ENCODE assay signal across 7 cellular contexts in the genomic region with DNA sequence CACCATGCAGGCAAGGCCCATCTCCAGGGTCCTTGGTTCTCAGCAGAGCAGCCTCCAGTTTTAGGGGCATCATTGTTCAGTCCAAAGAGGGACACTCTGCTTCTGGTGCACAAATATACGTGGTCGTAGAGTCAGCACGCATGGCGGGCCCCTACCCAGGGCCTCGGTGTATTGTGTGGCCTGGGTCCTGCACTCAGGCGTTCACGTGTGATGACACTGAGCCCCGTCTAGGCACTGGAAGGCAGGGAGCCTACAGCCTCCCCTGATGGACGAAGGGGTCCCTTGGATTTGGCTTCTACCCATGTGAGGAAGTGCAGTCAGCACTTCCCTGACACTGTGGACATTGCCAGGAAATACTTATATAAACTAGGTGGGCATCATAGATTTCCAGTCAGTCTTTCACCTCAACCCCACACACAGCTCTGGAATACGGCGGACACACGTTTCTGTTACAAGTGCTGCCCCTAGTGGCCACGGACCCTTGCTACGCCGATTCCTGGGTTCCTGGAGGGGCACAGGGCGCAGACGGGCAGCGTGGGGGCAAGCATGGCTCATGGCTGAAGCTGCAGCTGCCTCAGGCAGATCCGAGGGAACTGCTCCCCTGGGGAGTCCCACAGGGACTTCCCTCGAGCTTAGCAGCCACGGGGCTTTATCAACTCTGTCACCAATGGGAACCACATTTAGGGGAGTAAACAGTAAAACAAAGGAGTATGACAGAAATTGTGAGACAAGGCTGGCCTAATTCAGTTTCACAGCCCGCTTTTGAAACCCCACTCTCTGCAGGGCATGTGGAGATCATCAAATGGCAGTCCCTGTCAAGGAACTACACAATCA. TPM values are rescaled to one million over a fixed set of nuclear protein-coding genes. Genes with fewer than 3 reads are reported as not detected.
DNase-seq lines count a peak whose midpoint lies in the region; ATAC-seq and TF ChIP-seq lines count a peak whose summit lies in the region.

No MANE protein-coding gene starts in this region.

- peaks cover 3% of the 10 kb centered on the region for H3K4me1 Mint-ChIP-seq in activated naive CD8-positive, alpha-beta T cell treated with anti-CD3 and anti-CD28 coated beads for 36 hours
- H3K4me1 Mint-ChIP-seq in neural crest cell = peaks cover 19% of the 10 kb centered on the region

- no peaks in the 10 kb centered on the region for H3K9me3 Mint-ChIP-seq in activated naive CD8-positive, alpha-beta T cell treated with anti-CD3 and anti-CD28 coated beads for 36 hours
- H3K9me3 Mint-ChIP-seq in neural crest cell = no peaks in the 10 kb centered on the region

- H3K27me3 Mint-ChIP-seq in activated naive CD8-positive, alpha-beta T cell treated with anti-CD3 and anti-CD28 coated beads for 36 hours = no peaks in the 10 kb centered on the region
- H3K27me3 Mint-ChIP-seq in neural crest cell (ENCODE audit: low read depth) = no peaks in the 10 kb centered on the region

- peaks cover 2% of the 10 kb centered on the region for H3K36me3 Mint-ChIP-seq in activated naive CD8-positive, alpha-beta T cell treated with anti-CD3 and anti-CD28 coated beads for 36 hours
- H3K36me3 Mint-ChIP-seq in neural crest cell (ENCODE audit: low read depth) = peaks cover 20% of the 10 kb centered on the region

- DNase-seq in activated naive CD8-positive, alpha-beta T cell treated with anti-CD3 and anti-CD28 coated beads for 36 hours = no peak
- DNase-seq in neural crest cell (ENCODE audit: low read depth, low spot score) (peak; percentile 59), NCI-H187 (lab: John Stamatoyannopoulos, UW) (no peak), GM19238 (ENCODE audit: insufficient read length, low spot score) (no peak), NCI-H1694 treated with DMSO at 0.1 percent for 48 hours (lab: John Stamatoyannopoulos, UW) (no peak)

- no peak overlapping the region for H3K4me3 Mint-ChIP-seq in activated naive CD8-positive, alpha-beta T cell treated with anti-CD3 and anti-CD28 coated beads for 36 hours
- H3K4me3 Mint-ChIP-seq in neural crest cell = no peak overlapping the region

- ATAC-seq in HG02678 (IDR thresholded peaks at IDR 0.05; ENCODE audit: unreplicated experiment) = peak; percentile 69

- peak overlapping the region; percentile 25 for H3K27ac Mint-ChIP-seq in activated naive CD8-positive, alpha-beta T cell treated with anti-CD3 and anti-CD28 coated beads for 36 hours
- H3K27ac Mint-ChIP-seq in neural crest cell (ENCODE audit: unreplicated experiment) = peak overlapping the region; percentile 87

- TF ChIP-seq CTCF in GM12873 (IDR thresholded peaks at IDR 0.05; ENCODE audit: insufficient read depth, low read depth, low read length, missing control alignments) = peak; percentile 65
- peak; percentile 64 for TF ChIP-seq CTCF in neural crest cell (conservative IDR thresholded peaks at IDR 0.05)

RNA-seq across cellular contexts. Expression of gene AIFM2, which starts 25.4 kb away (rescaled TPM):
- 10 to 100 TPM in 1 of 2 experiments, 1 to 10 TPM in 1; 9.6 to 10.4 TPM for total RNA-seq in activated naive CD8-positive, alpha-beta T cell treated with anti-CD3 and anti-CD28 coated beads for 36 hours
- total RNA-seq in neural crest cell = 2.8 TPM in 2 replicates

RNA-seq across cellular contexts. Expression of gene TYSND1, which starts 39.3 kb away (rescaled TPM):
- total RNA-seq in activated naive CD8-positive, alpha-beta T cell treated with anti-CD3 and anti-CD28 coated beads for 36 hours = 10 to 100 TPM; 15.8 to 15.9 TPM
- total RNA-seq in neural crest cell = 17.6 and 17.7 TPM in 2 replicates

RNA-seq across cellular contexts. Expression of gene MACROH2A2, which starts 54.5 kb away (rescaled TPM):
- total RNA-seq in activated naive CD8-positive, alpha-beta T cell treated with anti-CD3 and anti-CD28 coated beads for 36 hours = 1 to 10 TPM; 3.9 to 4.8 TPM
- total RNA-seq in neural crest cell = 149 and 155 TPM in 2 replicates

Comparison
In these comparisons a context has a peak if more than half of its experiments do, and no peak if none do; other contexts are left out.
1. RNA of gene MACROH2A2, which starts 54.5 kb away (total RNA-seq): 149 to 155 TPM in neural crest cell; 3.9 to 4.8 TPM in activated naive CD8-positive, alpha-beta T cell treated with anti-CD3 and anti-CD28 coated beads for 36 hours; every median in the first group is over 10 times any median in the second.